25 cellular contexts compared by ENCODE assay signal in genomic region chr10:102298899-102299298, GRCh38. TPM values are rescaled to one million over a fixed set of nuclear protein-coding genes. Genes with fewer than 3 reads are reported as not detected.
"Had no signal": no experiment of that assay in that cellular context is flagged by ENCODE, and none has a peak within 500 bp of the region (broad histone marks: within the 10 kb centered on the region; RNA-seq: fewer than 3 reads in every experiment).

No MANE protein-coding gene starts in this region.

- H3K4me3 ChIP-seq: colonic mucosa, pancreas, upper lobe of right lung had no signal

- H3K9me3 ChIP-seq: colonic mucosa, pancreas, SK-N-SH, upper lobe of right lung had no signal

- H3K27ac ChIP-seq: colonic mucosa, epithelial cell of prostate, pancreas, upper lobe of right lung had no signal

- H3K27ac Mint-ChIP-seq: activated CD8-positive, alpha-beta memory T cell treated with anti-CD3 and anti-CD28 coated beads, Interleukin-2, amount 10 ng/mL, durations not matched to agents 7 days and 5 days; activated naive CD8-positive, alpha-beta T cell treated with anti-CD3 and anti-CD28 coated beads, Interleukin-2, amount 50 U/mL, for 24 hours; activated T-helper 2 cell treated with anti-CD3 and anti-CD28 coated beads, Interferon-gamma antibody, Interleukin-2, Interleukin-4, amounts not matched to agents 10 μg/mL and 5 μg/mL and 100 μg/mL, durations not matched to agents 14 hours and 24 hours and 36 hours; endodermal cell; memory B cell; stimulated activated naive B cell treated with anti-CD40 and anti-IgM and Interleukin-4, amounts not matched to agents 10 μg/mL and 1 μg/mL and 100 μg/mL, for 72 hours had no signal

- DNase-seq: activated CD4-positive, CD25-positive, alpha-beta regulatory T cell; activated CD8-positive, alpha-beta memory T cell treated with anti-CD3 and anti-CD28 coated beads, Interleukin-2, amount 10 ng/mL, durations not matched to agents 7 days and 5 days; activated naive CD4-positive, alpha-beta T cell treated with Interleukin-2 at 50 U/mL for 16 hours; activated naive CD8-positive, alpha-beta T cell treated with anti-CD3 and anti-CD28 coated beads, Interleukin-2, amount 50 U/mL, for 24 hours; anterior cingulate cortex; brain microvascular endothelial cell; central memory CD4-positive, alpha-beta T cell; colonic mucosa; endodermal cell; foreskin melanocyte; head of caudate nucleus; kidney; naive thymus-derived CD8-positive, alpha-beta T cell; pancreas; SK-N-SH; stimulated activated naive B cell treated with anti-CD40 and anti-IgM and Interleukin-4, amounts not matched to agents 10 μg/mL and 1 μg/mL and 100 μg/mL, for 72 hours; T-helper 9 cell; upper lobe of right lung had no signal

- H3K36me3 ChIP-seq: brain microvascular endothelial cell, colonic mucosa, pancreas had no signal

- FAIRE-seq: kidney, pancreas had no signal

- H3K9me3 Mint-ChIP-seq: activated naive CD8-positive, alpha-beta T cell treated with anti-CD3 and anti-CD28 coated beads, Interleukin-2, amount 50 U/mL, for 24 hours; activated T-helper 2 cell treated with anti-CD3 and anti-CD28 coated beads, Interferon-gamma antibody, Interleukin-2, Interleukin-4, amounts not matched to agents 10 μg/mL and 5 μg/mL and 100 μg/mL, durations not matched to agents 14 hours and 24 hours and 36 hours; memory B cell; naive thymus-derived CD8-positive, alpha-beta T cell; stimulated activated naive B cell treated with anti-CD40 and anti-IgM and Interleukin-4, amounts not matched to agents 10 μg/mL and 1 μg/mL and 100 μg/mL, for 72 hours had no signal

- ATAC-seq: activated CD8-positive, alpha-beta memory T cell treated with anti-CD3 and anti-CD28 coated beads, Interleukin-2, amount 10 ng/mL, durations not matched to agents 7 days and 5 days; activated naive CD8-positive, alpha-beta T cell treated with anti-CD3 and anti-CD28 coated beads, Interleukin-2, amount 50 U/mL, for 24 hours; naive thymus-derived CD8-positive, alpha-beta T cell; sciatic nerve; stimulated activated naive B cell treated with anti-CD40 and anti-IgM and Interleukin-4, amounts not matched to agents 10 μg/mL and 1 μg/mL and 100 μg/mL, for 72 hours; upper lobe of right lung had no signal

- H3K27me3 Mint-ChIP-seq: activated CD8-positive, alpha-beta memory T cell treated with anti-CD3 and anti-CD28 coated beads, Interleukin-2, amount 10 ng/mL, durations not matched to agents 7 days and 5 days; activated naive CD8-positive, alpha-beta T cell treated with anti-CD3 and anti-CD28 coated beads, Interleukin-2, amount 50 U/mL, for 24 hours; memory B cell; naive thymus-derived CD8-positive, alpha-beta T cell; stimulated activated naive B cell treated with anti-CD40 and anti-IgM and Interleukin-4, amounts not matched to agents 10 μg/mL and 1 μg/mL and 100 μg/mL, for 72 hours had no signal

- H3K4me3 Mint-ChIP-seq: activated CD8-positive, alpha-beta memory T cell treated with anti-CD3 and anti-CD28 coated beads, Interleukin-2, amount 10 ng/mL, durations not matched to agents 7 days and 5 days; activated naive CD8-positive, alpha-beta T cell treated with anti-CD3 and anti-CD28 coated beads, Interleukin-2, amount 50 U/mL, for 24 hours; endodermal cell; memory B cell; naive thymus-derived CD8-positive, alpha-beta T cell; stimulated activated naive B cell treated with anti-CD40 and anti-IgM and Interleukin-4, amounts not matched to agents 10 μg/mL and 1 μg/mL and 100 μg/mL, for 72 hours had no signal

- H3K27me3 ChIP-seq: brain microvascular endothelial cell, colonic mucosa, pancreas, upper lobe of right lung had no signal

- H3K4me1 ChIP-seq: colonic mucosa had no signal

RNA-seq across cellular contexts. Expression of gene PITX3, which starts 57.6 kb away (rescaled TPM):
- total RNA-seq: activated CD8-positive, alpha-beta memory T cell treated with anti-CD3 and anti-CD28 coated beads, Interleukin-2, amount 10 ng/mL, durations not matched to agents 7 days and 5 days; colonic mucosa; endodermal cell; fibroblast of lung; kidney; liver; mucosa of gallbladder; naive thymus-derived CD8-positive, alpha-beta T cell; pancreas; sciatic nerve; upper lobe of right lung had no signal
- polyA plus RNA-seq: fibroblast of lung; liver; naive thymus-derived CD8-positive, alpha-beta T cell; pancreas; SK-N-SH had no signal
